Comparison of ENCODE assay signal across 16 cellular contexts in the genomic region with DNA sequence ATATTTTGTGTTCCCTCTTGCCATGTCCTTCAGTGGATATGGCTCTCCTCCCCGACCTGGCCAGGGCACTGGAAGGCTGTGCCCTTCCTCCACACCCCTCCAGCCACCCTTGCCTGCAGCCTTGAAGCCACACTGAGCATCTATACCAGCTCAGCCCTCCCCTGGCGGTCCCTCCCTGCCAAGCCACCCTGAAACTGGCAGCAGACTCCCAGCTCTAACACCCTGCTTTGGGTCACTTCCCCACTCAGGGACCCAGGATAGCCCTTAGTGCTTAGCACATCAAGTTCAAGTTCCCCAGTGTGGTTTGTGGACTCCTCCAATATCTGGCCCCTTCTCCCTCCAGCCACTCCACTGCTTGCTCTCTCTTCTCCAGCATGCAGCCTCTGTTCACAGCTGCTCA.
DNase-seq lines count a peak whose midpoint lies in the region; ATAC-seq, FAIRE-seq and TF ChIP-seq lines count a peak whose summit lies in the region.
"Had no signal": no experiment of that assay in that cellular context is flagged by ENCODE, and none has a peak within 500 bp of the region (broad histone marks: within the 10 kb centered on the region; RNA-seq: fewer than 3 reads in every experiment).

No MANE protein-coding gene starts in this region.

- POLR2A ChIA-PET in naive thymus-derived CD4-positive, alpha-beta T cell (lab: Charles Lee): no interaction called here

- H3K27ac Mint-ChIP-seq in naive thymus-derived CD4-positive, alpha-beta T cell: no peak overlapping the region
- H3K27ac Mint-ChIP-seq: activated CD4-positive, alpha-beta T cell treated with anti-CD3 and anti-CD28 coated beads for 36 hours; B cell had no signal

- H3K9me3 ChIP-seq in adipocyte (ENCODE audit: control insufficient read depth, low read length) (no peaks in the 10 kb centered on the region), cardiac muscle cell (ENCODE audit: low read depth) (no peaks in the 10 kb centered on the region), thoracic aorta (no peaks in the 10 kb centered on the region), osteoblast (ENCODE audit: low read depth, low read length) (no peaks in the 10 kb centered on the region)
- no peaks in the 10 kb centered on the region for H3K9me3 ChIP-seq in naive thymus-derived CD4-positive, alpha-beta T cell (ENCODE audit: control insufficient read depth in 2 of 3, low read length in 3 of 3)

- no peak for FAIRE-seq in frontal cortex (lab: Jason Lieb, UNC)
- FAIRE-seq: HTR-8/SVneo had no signal

- H3K27me3 Mint-ChIP-seq in naive thymus-derived CD4-positive, alpha-beta T cell: peaks cover 0 to 11% (median 2%) of the 10 kb centered on the region in 5 donors
- H3K27me3 Mint-ChIP-seq: activated CD4-positive, alpha-beta T cell treated with anti-CD3 and anti-CD28 coated beads for 36 hours had no signal

- intact Hi-C loops in naive thymus-derived CD4-positive, alpha-beta T cell (cut with micrococcal nuclease): no loop called here

- H3K9me3 Mint-ChIP-seq in naive thymus-derived CD4-positive, alpha-beta T cell: no peaks in the 10 kb centered on the region
- H3K9me3 Mint-ChIP-seq: activated T-cell treated with anti-CD3 and anti-CD28 coated beads, Interleukin-2, amount 50 U/mL, for 4 hours had no signal

- ATAC-seq in naive thymus-derived CD4-positive, alpha-beta T cell: peak; percentile 28
- no peak for ATAC-seq in thoracic aorta (ENCODE audit: insufficient number of reproducible peaks, low FRiP score, low read depth)
- ATAC-seq in GM18511 (IDR thresholded peaks at IDR 0.05; ENCODE audit: unreplicated experiment): no peak
- ATAC-seq: activated CD4-positive, alpha-beta T cell treated with anti-CD3 and anti-CD28 coated beads for 36 hours; activated T-cell treated with anti-CD3 and anti-CD28 coated beads, Interleukin-2, amount 50 U/mL, for 4 hours had no signal

- H3K79me2 ChIP-seq in osteoblast (ENCODE audit: insufficient read depth, low read length): peaks cover 69% of the 10 kb centered on the region

- DNase-seq in adipocyte (ENCODE audit: low read depth) (no peak), cardiac muscle cell (ENCODE audit: low read depth in 1 of 2, low spot score in 1 of 2) (no peak), thoracic aorta (ENCODE audit: low spot score) (no peak), frontal cortex (ENCODE audit: low spot score in 2 of 2) (no peak), osteoblast (ENCODE audit: insufficient read length, low spot score, missing footprints) (no peak)
- DNase-seq in naive thymus-derived CD4-positive, alpha-beta T cell: no peak
- no peak for DNase-seq in activated CD4-positive, CD25-positive, alpha-beta regulatory T cell (lab: John Stamatoyannopoulos, UW)
- DNase-seq: activated CD4-positive, alpha-beta T cell treated with anti-CD3 and anti-CD28 coated beads for 36 hours; activated T-cell treated with anti-CD3 and anti-CD28 coated beads, Interleukin-2, amount 50 U/mL, for 4 hours; DMS79; NCI-H1092; stimulated activated CD8-positive, alpha-beta memory T cell treated with anti-CD3 and anti-CD28 coated beads, Interleukin-4, amount 100 ng/mL, for 48 hours; T-helper 1 cell had no signal

- H3K27me3 ChIP-seq in adipocyte (replicated peaks; ENCODE audit: control insufficient read depth, insufficient read depth, low read length) (no peaks in the 10 kb centered on the region), cardiac muscle cell (no peaks in the 10 kb centered on the region), thoracic aorta (replicated peaks; ENCODE audit: insufficient read depth) (no peaks in the 10 kb centered on the region), osteoblast (ENCODE audit: insufficient read depth, low read length) (no peaks in the 10 kb centered on the region)
- H3K27me3 ChIP-seq in naive thymus-derived CD4-positive, alpha-beta T cell (ENCODE audit: control insufficient read depth in 2 of 2, insufficient read depth in 2 of 2, low read length in 2 of 2): no peaks in the 10 kb centered on the region

- H2AFZ ChIP-seq in osteoblast (ENCODE audit: low read length): no peak overlapping the region

- CTCF ChIA-PET in naive thymus-derived CD4-positive, alpha-beta T cell (lab: Charles Lee): no interaction called here

- H3K4me1 ChIP-seq in adipocyte (ENCODE audit: control insufficient read depth, insufficient read depth, low read length) (peaks cover 93% of the 10 kb centered on the region), cardiac muscle cell (ENCODE audit: low read depth) (peaks cover 54% of the 10 kb centered on the region), thoracic aorta (ENCODE audit: control insufficient read depth in 1 of 2, low read depth in 2 of 2) (peaks cover 90 to 98% of the 10 kb centered on the region in 2 donors), osteoblast (ENCODE audit: insufficient read depth, low read length) (peaks cover 33% of the 10 kb centered on the region)
- no peaks in the 10 kb centered on the region for H3K4me1 ChIP-seq in naive thymus-derived CD4-positive, alpha-beta T cell (ENCODE audit: control insufficient read depth in 2 of 2, insufficient read depth in 2 of 2, low read length in 2 of 2)

- H3K4me3 ChIP-seq in adipocyte (ENCODE audit: low read length): no peak overlapping the region
- no peak overlapping the region for H3K4me3 ChIP-seq in cardiac muscle cell
- no peak overlapping the region for H3K4me3 ChIP-seq in naive thymus-derived CD4-positive, alpha-beta T cell (ENCODE audit: low read length)
- H3K4me3 ChIP-seq in thoracic aorta: peak overlapping the region; percentile 50
- no peak overlapping the region for H3K4me3 ChIP-seq in osteoblast (ENCODE audit: insufficient read depth, low read length)

- H4K20me1 ChIP-seq in osteoblast (ENCODE audit: insufficient read depth, low read length): peaks cover 58% of the 10 kb centered on the region

- peak overlapping the region; percentile 77 for H3K9ac ChIP-seq in adipocyte (ENCODE audit: low read length)

- TF ChIP-seq CTCF in cardiac muscle cell (IDR thresholded peaks at IDR 0.05; ENCODE audit: low read depth, low read length) (no peak), thoracic aorta (IDR thresholded peaks at IDR 0.05) (peak; percentile 39), osteoblast (IDR thresholded peaks at IDR 0.05; ENCODE audit: extremely low read depth, low read depth, low read length) (no peak)

- no peak overlapping the region for H3K4me2 ChIP-seq in osteoblast (ENCODE audit: insufficient read depth, low read length)

- no peak overlapping the region for H3K4me3 Mint-ChIP-seq in naive thymus-derived CD4-positive, alpha-beta T cell
- H3K4me3 Mint-ChIP-seq: activated CD4-positive, alpha-beta T cell treated with anti-CD3 and anti-CD28 coated beads for 36 hours; activated T-cell treated with anti-CD3 and anti-CD28 coated beads, Interleukin-2, amount 50 U/mL, for 4 hours; B cell had no signal

- H3K27ac ChIP-seq in cardiac muscle cell: peak overlapping the region; percentile 4
- H3K27ac ChIP-seq in naive thymus-derived CD4-positive, alpha-beta T cell (ENCODE audit: low read depth, low read length): no peak overlapping the region
- peak overlapping the region; percentile 99 to 100 for H3K27ac ChIP-seq in thoracic aorta
- H3K27ac ChIP-seq in osteoblast (ENCODE audit: low read depth, low read length): no peak overlapping the region

- H3K36me3 Mint-ChIP-seq in naive thymus-derived CD4-positive, alpha-beta T cell: no peaks in the 10 kb centered on the region

- no peaks in the 10 kb centered on the region for H3K4me1 Mint-ChIP-seq in naive thymus-derived CD4-positive, alpha-beta T cell
- H3K4me1 Mint-ChIP-seq: activated CD4-positive, alpha-beta T cell treated with anti-CD3 and anti-CD28 coated beads for 36 hours; B cell had no signal

- H3K36me3 ChIP-seq in adipocyte (ENCODE audit: control insufficient read depth, insufficient read depth, low read length, severe bottlenecking): peaks cover 30% of the 10 kb centered on the region
- H3K36me3 ChIP-seq in cardiac muscle cell: no peaks in the 10 kb centered on the region
- H3K36me3 ChIP-seq in naive thymus-derived CD4-positive, alpha-beta T cell (ENCODE audit: control insufficient read depth in 2 of 3, insufficient read depth in 3 of 3, low read length in 3 of 3): no peaks in the 10 kb centered on the region
- peaks cover 39% of the 10 kb centered on the region for H3K36me3 ChIP-seq in thoracic aorta
- peaks cover 39% of the 10 kb centered on the region for H3K36me3 ChIP-seq in osteoblast (ENCODE audit: insufficient read depth, low read length)

Comparison
In these comparisons a context has a peak if more than half of its experiments do, and no peak if none do; other contexts are left out.
1. H3K27ac ChIP-seq: peak in cardiac muscle cell (single experiment) and thoracic aorta (2 of 2); none in naive thymus-derived CD4-positive, alpha-beta T cell (single experiment) and osteoblast (single experiment).